8 cellular contexts compared by ENCODE assay signal in genomic region chr3:4981160-4981687, GRCh38. TPM values are rescaled to one million over a fixed set of nuclear protein-coding genes. Genes with fewer than 3 reads are reported as not detected.
DNase-seq lines count a peak whose midpoint lies in the region; ATAC-seq and TF ChIP-seq lines count a peak whose summit lies in the region.

No MANE protein-coding gene starts in this region.

- H3K27me3 Mint-ChIP-seq in activated naive CD8-positive, alpha-beta T cell treated with anti-CD3 and anti-CD28 coated beads for 36 hours = peaks cover 16% of the 10 kb centered on the region

- H3K27me3 ChIP-seq in thoracic aorta (replicated peaks; ENCODE audit: insufficient read depth) = no peaks in the 10 kb centered on the region

- peak overlapping the region; percentile 92 to 99 for H3K27ac ChIP-seq in thoracic aorta

- peaks cover 51% of the 10 kb centered on the region for H3K4me1 Mint-ChIP-seq in activated naive CD8-positive, alpha-beta T cell treated with anti-CD3 and anti-CD28 coated beads for 36 hours

- peaks cover 9% of the 10 kb centered on the region for H3K36me3 ChIP-seq in thoracic aorta

- H3K27ac Mint-ChIP-seq in activated naive CD8-positive, alpha-beta T cell treated with anti-CD3 and anti-CD28 coated beads for 36 hours = peak overlapping the region; percentile 89

- H3K4me3 Mint-ChIP-seq in activated naive CD8-positive, alpha-beta T cell treated with anti-CD3 and anti-CD28 coated beads for 36 hours = peak overlapping the region; percentile 99

- ATAC-seq in thoracic aorta (ENCODE audit: insufficient number of reproducible peaks, low FRiP score, low read depth) = no peak
- no peak for ATAC-seq in HG03135 (IDR thresholded peaks at IDR 0.05; ENCODE audit: unreplicated experiment)

- H3K4me1 ChIP-seq in thoracic aorta (ENCODE audit: control insufficient read depth in 1 of 2, low read depth in 2 of 2) = peaks cover 34 to 63% of the 10 kb centered on the region in 2 donors

- peak overlapping the region; percentile 93 for H3K4me3 ChIP-seq in thoracic aorta

- H3K9me3 ChIP-seq in thoracic aorta = no peaks in the 10 kb centered on the region

- DNase-seq in activated CD8-positive, alpha-beta memory T cell treated with anti-CD3 and anti-CD28 coated beads, Interleukin-2, amount 50 U/mL, for 48 hours = peak; percentile 44
- DNase-seq in activated CD8-positive, alpha-beta memory T cell treated with anti-CD3 and anti-CD28 coated beads, Interleukin-2, amount 50 U/mL, for 4 hours = no peak
- DNase-seq in activated naive CD8-positive, alpha-beta T cell treated with anti-CD3 and anti-CD28 coated beads for 36 hours = no peak
- peak; percentile 36 for DNase-seq in kidney glomerular epithelial cell (lab: John Stamatoyannopoulos, UW)
- no peak for DNase-seq in thoracic aorta (ENCODE audit: low spot score)
- DNase-seq in T-helper 9 cell = no peak
- no peak for DNase-seq in effector CD4-positive, alpha-beta T cell

- no peaks in the 10 kb centered on the region for H3K9me3 Mint-ChIP-seq in activated naive CD8-positive, alpha-beta T cell treated with anti-CD3 and anti-CD28 coated beads for 36 hours

- no peak for TF ChIP-seq CTCF in thoracic aorta (IDR thresholded peaks at IDR 0.05)

- H3K36me3 Mint-ChIP-seq in activated naive CD8-positive, alpha-beta T cell treated with anti-CD3 and anti-CD28 coated beads for 36 hours = peaks cover 65% of the 10 kb centered on the region

RNA-seq across cellular contexts. Expression of gene BHLHE40, which starts 2.0 kb away (rescaled TPM):
- total RNA-seq in activated naive CD8-positive, alpha-beta T cell treated with anti-CD3 and anti-CD28 coated beads for 36 hours = 100 to 1,000 TPM; 292 to 294 TPM
- 100 to 1,000 TPM in 1 of 2 donors, 10 to 100 TPM in 1; 47.2 to 109 TPM for total RNA-seq in thoracic aorta

Comparison
In these comparisons a context has a peak if more than half of its experiments do, and no peak if none do; other contexts are left out.
1. DNase-seq: peak in activated CD8-positive, alpha-beta memory T cell treated with anti-CD3 and anti-CD28 coated beads, Interleukin-2, amount 50 U/mL, for 48 hours (single experiment) and kidney glomerular epithelial cell (single experiment); none in activated CD8-positive, alpha-beta memory T cell treated with anti-CD3 and anti-CD28 coated beads, Interleukin-2, amount 50 U/mL, for 4 hours (single experiment), activated naive CD8-positive, alpha-beta T cell treated with anti-CD3 and anti-CD28 coated beads for 36 hours (single experiment), thoracic aorta (single experiment), T-helper 9 cell (single experiment) and effector CD4-positive, alpha-beta T cell (single experiment).